In the genomic region with DNA sequence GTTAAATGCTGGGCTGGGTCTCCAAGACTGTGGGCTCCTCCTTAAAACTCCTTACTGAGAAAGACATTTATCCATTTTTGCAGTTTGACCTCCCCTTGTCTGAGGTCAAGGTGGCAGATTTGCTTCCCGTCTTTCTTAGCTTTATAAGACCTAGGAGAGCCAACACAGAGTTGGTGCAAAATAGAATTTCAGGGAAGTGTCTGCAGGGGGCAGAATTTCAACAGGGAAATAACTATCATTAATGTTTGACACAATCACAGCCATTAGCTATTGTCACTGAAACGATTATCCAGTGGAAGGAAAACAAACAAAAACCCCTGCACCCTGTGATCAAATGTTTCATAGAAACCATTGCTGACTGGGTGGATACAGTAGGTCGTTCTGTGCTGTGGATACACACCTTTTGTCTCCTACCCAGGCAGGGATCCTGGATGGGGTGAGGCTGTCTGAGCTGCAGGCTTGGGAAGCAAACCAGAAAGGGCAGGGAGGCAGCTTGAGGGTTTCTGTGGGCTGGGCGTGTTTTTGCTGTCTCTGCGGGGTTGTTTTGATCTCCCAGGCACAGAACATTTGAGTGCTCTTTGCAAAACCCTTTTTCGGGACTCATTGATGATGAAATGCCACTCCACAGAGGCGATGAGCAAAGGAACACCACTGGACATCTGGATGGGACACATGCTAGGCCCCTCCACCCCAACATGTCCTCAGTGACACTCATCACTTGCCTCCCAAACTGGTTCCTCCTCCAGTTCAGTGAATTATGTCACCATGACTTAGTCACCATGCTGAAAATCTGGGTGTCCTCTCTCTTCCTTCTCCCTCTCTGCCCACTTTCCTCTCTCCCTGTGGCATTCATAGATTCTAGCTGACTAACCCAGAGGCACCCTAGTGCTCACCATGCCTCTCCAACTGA, we compare ENCODE assay signal across 10 cellular contexts.
DNase-seq lines count a peak whose midpoint lies in the region; ATAC-seq and TF ChIP-seq lines count a peak whose summit lies in the region.
"Had no signal": no experiment of that assay in that cellular context is flagged by ENCODE, and none has a peak within 500 bp of the region (broad histone marks: within the 10 kb centered on the region; RNA-seq: fewer than 3 reads in every experiment).

No MANE protein-coding gene starts in this region.

- H3K4me1 Mint-ChIP-seq in endothelial cell (ENCODE audit: unreplicated experiment), result peaks cover 2% of the 10 kb centered on the region
- peaks cover 10% of the 10 kb centered on the region for H3K4me1 Mint-ChIP-seq in progenitor cell of endocrine pancreas (ENCODE audit: low read depth)
- H3K4me1 Mint-ChIP-seq: immature natural killer cell had no signal

- H3K27me3 Mint-ChIP-seq in endothelial cell (ENCODE audit: unreplicated experiment), result peaks cover 2% of the 10 kb centered on the region
- no peaks in the 10 kb centered on the region for H3K27me3 Mint-ChIP-seq in progenitor cell of endocrine pancreas

- H3K36me3 Mint-ChIP-seq in endothelial cell (ENCODE audit: low read depth, unreplicated experiment) (no peaks in the 10 kb centered on the region), progenitor cell of endocrine pancreas (ENCODE audit: insufficient read depth) (no peaks in the 10 kb centered on the region)
- H3K36me3 Mint-ChIP-seq: immature natural killer cell had no signal

- no peak for ATAC-seq in HG02981 (IDR thresholded peaks at IDR 0.05; ENCODE audit: unreplicated experiment)
- no peak for ATAC-seq in HG03097 (IDR thresholded peaks at IDR 0.05; ENCODE audit: low FRiP score, unreplicated experiment)

- TF ChIP-seq CTCF in endothelial cell (IDR thresholded peaks at IDR 0.05; ENCODE audit: unreplicated experiment) (peak; percentile 44), progenitor cell of endocrine pancreas (IDR thresholded peaks at IDR 0.05; ENCODE audit: unreplicated experiment) (peak; percentile 44)

- no peak overlapping the region for H3K27ac Mint-ChIP-seq in endothelial cell (ENCODE audit: unreplicated experiment)
- H3K27ac Mint-ChIP-seq in progenitor cell of endocrine pancreas, result no peak overlapping the region
- H3K27ac Mint-ChIP-seq: immature natural killer cell had no signal

- peaks cover 4% of the 10 kb centered on the region for H3K9me3 Mint-ChIP-seq in endothelial cell (ENCODE audit: unreplicated experiment)
- no peaks in the 10 kb centered on the region for H3K9me3 Mint-ChIP-seq in progenitor cell of endocrine pancreas (ENCODE audit: low read depth)

- DNase-seq in GM04503 (ENCODE audit: low read depth) (peak; percentile 10), NCI-H1930 (lab: John Stamatoyannopoulos, UW) (peak; percentile 28 to 34), endothelial cell (ENCODE audit: low spot score) (no peak), progenitor cell of endocrine pancreas (ENCODE audit: low spot score, unreplicated experiment) (no peak), KG1 (lab: John Stamatoyannopoulos, UW) (no peak)
- DNase-seq: GF-D8, immature natural killer cell, KBM-7 had no signal

- H3K4me3 Mint-ChIP-seq in endothelial cell (ENCODE audit: unreplicated experiment), result no peak overlapping the region
- H3K4me3 Mint-ChIP-seq in progenitor cell of endocrine pancreas (ENCODE audit: low read depth), result no peak overlapping the region
- H3K4me3 Mint-ChIP-seq: immature natural killer cell had no signal

Comparison
In these comparisons a context has a peak if more than half of its experiments do, and no peak if none do; other contexts are left out.
1. DNase-seq: peak in GM04503 (single experiment) and NCI-H1930 (2 of 2); none in endothelial cell (single experiment), progenitor cell of endocrine pancreas (single experiment) and KG1 (single experiment).